In genomic region chr2:101696272-101697123, GRCh38 we compare ENCODE assay signal across 8 cellular contexts. TPM values are rescaled to one million over a fixed set of nuclear protein-coding genes. Genes with fewer than 3 reads are reported as not detected.
A peak's percentile ranks its signal among the peaks of the same experiment; 100 is the strongest.
DNase-seq lines count a peak whose midpoint lies in the region; TF ChIP-seq lines count a peak whose summit lies in the region.

No MANE protein-coding gene starts in this region.

- CTCF ChIA-PET in Caco-2 (lab: Charles Lee): interaction anchor here (0.6 to 1.6 kb wide), 9 partner anchors 56 to 355 kb away, joined by 3 to 6 read pairs (median 3); partner anchors contain the start of gene RFX8

- H3K27me3 ChIP-seq in Caco-2 (replicated peaks; ENCODE audit: control insufficient read depth, insufficient read depth, low read length): no peaks in the 10 kb centered on the region
- H3K27me3 ChIP-seq in iPS-20b (ENCODE audit: insufficient read depth, low read length): no peaks in the 10 kb centered on the region
- no peaks in the 10 kb centered on the region for H3K27me3 ChIP-seq in spleen (replicated peaks in 1 of 7)

- WGBS in spleen, 5 donors: 17 to 22% (median 20%) methylated on average over 27 to 31 of the region's 31 CpGs

- H3K9ac ChIP-seq in iPS-20b (ENCODE audit: low read depth, low read length): peak overlapping the region; percentile 73

- no peak overlapping the region for H3K4me3 Mint-ChIP-seq in Caco-2 (ENCODE audit: unreplicated experiment)

- no peaks in the 10 kb centered on the region for H3K9me3 Mint-ChIP-seq in Caco-2 (ENCODE audit: unreplicated experiment)

- no peaks in the 10 kb centered on the region; the same call in 1 of the 2 replicates for H3K36me3 ChIP-seq in Caco-2 (ENCODE audit: control insufficient read depth, insufficient read depth, low read length)
- H3K36me3 ChIP-seq in iPS-20b (ENCODE audit: insufficient read depth, low read depth, low read length): peaks cover 10% of the 10 kb centered on the region; the same call in 1 of the 2 replicates
- no peaks in the 10 kb centered on the region for H3K36me3 ChIP-seq in spleen

- peak overlapping the region; percentile 54 for H3K27ac ChIP-seq in iPS-20b (ENCODE audit: low read length)
- H3K27ac ChIP-seq in spleen: peak overlapping the region; percentile 74 to 91 (median 86)

- no TSS peak for BruUV-seq in Caco-2 (replicated peaks; lab: Mats Ljungman, UMichigan)

- H3K27me3 Mint-ChIP-seq in Caco-2 (ENCODE audit: insufficient read depth, unreplicated experiment): no peaks in the 10 kb centered on the region

- DNase-seq in Caco-2: peak; percentile 19 to 41
- DNase-seq in NB4 (ENCODE audit: low read depth): no peak
- DNase-seq in astrocyte of the hippocampus (ENCODE audit: low read depth, low spot score): peak; percentile 25
- no peak for DNase-seq in spleen
- DNase-seq in ACHN: no peak
- no peak for DNase-seq in GM19238 (ENCODE audit: insufficient read length, low spot score)
- DNase-seq in activated CD4-positive, CD25-positive, alpha-beta regulatory T cell (lab: John Stamatoyannopoulos, UW): no peak

- H3K4me3 ChIP-seq in Caco-2 (ENCODE audit: low read depth, low read length) (peak overlapping the region; percentile 47), NB4 (ENCODE audit: low read depth, low read length) (peak overlapping the region; percentile 35), iPS-20b (ENCODE audit: low read length) (peak overlapping the region; percentile 80), spleen (peak overlapping the region; percentile 49 to 72 (median 66))

- H3K9me3 ChIP-seq in Caco-2: no peaks in the 10 kb centered on the region
- no peaks in the 10 kb centered on the region for H3K9me3 ChIP-seq in iPS-20b (ENCODE audit: insufficient read depth, low read depth, low read length)
- H3K9me3 ChIP-seq in spleen: peaks cover 0 to 10% (median 4%) of the 10 kb centered on the region in 8 donors

- no peak for TF ChIP-seq CTCF in Caco-2 (IDR thresholded peaks at IDR 0.05; ENCODE audit: insufficient read depth in 1 of 2, low read depth in 1 of 2, low read length in 1 of 2, severe bottlenecking in 1 of 2, unreplicated experiment in 1 of 2)
- no peak for TF ChIP-seq CTCF in NB4 (IDR thresholded peaks at IDR 0.05; ENCODE audit: low read depth, low read length)
- TF ChIP-seq CTCF in spleen (IDR thresholded peaks at IDR 0.05 in 8 of 11, conservative IDR thresholded peaks at IDR 0.05 in 3 of 11): no peak

- H3K4me1 Mint-ChIP-seq in Caco-2 (ENCODE audit: low read depth, unreplicated experiment): peaks cover 16% of the 10 kb centered on the region

- peak overlapping the region; percentile 82 for H3K27ac Mint-ChIP-seq in Caco-2 (ENCODE audit: unreplicated experiment)

- peaks cover 27% of the 10 kb centered on the region for H3K4me1 ChIP-seq in Caco-2
- H3K4me1 ChIP-seq in iPS-20b (ENCODE audit: insufficient read depth, low read length): peaks cover 15% of the 10 kb centered on the region; the same call in 1 of the 2 replicates
- H3K4me1 ChIP-seq in spleen: peaks cover 7 to 45% (median 33%) of the 10 kb centered on the region in 6 donors

- H3K36me3 Mint-ChIP-seq in Caco-2 (ENCODE audit: insufficient read depth, unreplicated experiment): peaks cover 8% of the 10 kb centered on the region

- POLR2A ChIA-PET in Caco-2 (lab: Charles Lee): interaction anchor here (0.6 to 1.1 kb wide), 3 partner anchors 63 to 130 kb away, joined by 5 to 7 read pairs (median 5); no protein-coding TSS in a partner anchor

- intact Hi-C loops in Caco-2 (cut with micrococcal nuclease; ENCODE audit: unreplicated experiment) (loop anchor here (1.0 to 5.0 kb wide), 7 partner anchors 70 to 349 kb away; no protein-coding TSS in a partner anchor), spleen (cut with DNase I; ENCODE audit: low total_unique reads) (loop anchor here (5.0 kb wide), 1 partner anchor 136 kb away; no protein-coding TSS in a partner anchor)

- no peak for TF ChIP-seq POLR2A in NB4 (IDR thresholded peaks at IDR 0.05; ENCODE audit: extremely low read depth, insufficient read length)
- TF ChIP-seq POLR2A in spleen (IDR thresholded peaks at IDR 0.05): no peak

- in situ Hi-C loops in ACHN (cut with HindIII; ENCODE audit: low pct_ligation_motif_present, low pct_unique_long_range_greater_than_20kb, low sequenced_read_pairs): no loop called here

RNA-seq across cellular contexts. Expression of gene MAP4K4, which starts 1.0 kb away (rescaled TPM):
- total RNA-seq in Caco-2 (2022) (257 and 263 TPM in 2 replicates), spleen (100 to 1,000 TPM in 1 of 7 donors, 10 to 100 TPM in 6; 69.5 to 108 (median 73.1) TPM)
- polyA plus RNA-seq in spleen: 10 to 100 TPM; 16.7 to 19.0 (median 17.3) TPM

Comparison
In these comparisons a context has a peak if more than half of its experiments do, and no peak if none do; other contexts are left out.
1. DNase-seq: peak in Caco-2 (2 of 2) and astrocyte of the hippocampus (single experiment); none in NB4 (single experiment), spleen (single experiment), ACHN (single experiment), GM19238 (single experiment) and activated CD4-positive, CD25-positive, alpha-beta regulatory T cell (0 of 4).
2. Peak in every context shown above with its lines, with median percentiles within 50 percentile points of each other: H3K4me3 ChIP-seq.